In genomic region chr13:47109028-47109427, GRCh38 we compare ENCODE assay signal across 12 cellular contexts.
A peak's percentile ranks its signal among the peaks of the same experiment; 100 is the strongest.
DNase-seq lines count a peak whose midpoint lies in the region; ATAC-seq, FAIRE-seq and TF ChIP-seq lines count a peak whose summit lies in the region.
"Had no signal": no experiment of that assay in that cellular context is flagged by ENCODE, and none has a peak within 500 bp of the region (broad histone marks: within the 10 kb centered on the region; RNA-seq: fewer than 3 reads in every experiment).

No MANE protein-coding gene starts in this region.

- H3K27me3 Mint-ChIP-seq in activated T-helper 1 cell treated with anti-CD3 and anti-CD28 coated beads, Interleukin-12 subunit alpha, Interleukin-12 subunit beta, Interleukin-2, Interleukin-4 antibody, amounts not matched to agents 30 ng/mL and 10 ng/mL and 1 ng/mL, durations not matched to agents 14 hours and 24 hours and 36 hours (ENCODE audit: insufficient read depth), result peaks cover 4% of the 10 kb centered on the region
- peaks cover 5% of the 10 kb centered on the region for H3K27me3 Mint-ChIP-seq in osteocyte (ENCODE audit: unreplicated experiment)

- DNase-seq in GM18507 (ENCODE audit: extremely low spot score, insufficient read length, low read depth), result no peak
- peak; percentile 19 for DNase-seq in activated T-helper 1 cell treated with anti-CD3 and anti-CD28 coated beads, Interleukin-12 subunit alpha, Interleukin-12 subunit beta, Interleukin-2, Interleukin-4 antibody, amounts not matched to agents 30 ng/mL and 10 ng/mL and 1 ng/mL, durations not matched to agents 14 hours and 24 hours and 36 hours (ENCODE audit: low spot score)
- DNase-seq in HUDEP-2 (lab: John Stamatoyannopoulos, UW; ENCODE audit: unreplicated experiment in 76 of 76), result no peak
- DNase-seq in GM12891 (ENCODE audit: insufficient read length, low spot score), result no peak
- no peak for DNase-seq in osteocyte (ENCODE audit: extremely low spot score, unreplicated experiment)
- no peak for DNase-seq in D341Med (ENCODE audit: low spot score)
- DNase-seq: esophagus squamous epithelium, NCI-H2081 treated with DMSO at 0.1 percent for 48 hours, posterior cingulate gyrus had no signal

- no peak for TF ChIP-seq CTCF in osteocyte (IDR thresholded peaks at IDR 0.05)

- no peaks in the 10 kb centered on the region for H3K9me3 Mint-ChIP-seq in activated T-helper 1 cell treated with anti-CD3 and anti-CD28 coated beads, Interleukin-12 subunit alpha, Interleukin-12 subunit beta, Interleukin-2, Interleukin-4 antibody, amounts not matched to agents 30 ng/mL and 10 ng/mL and 1 ng/mL, durations not matched to agents 14 hours and 24 hours and 36 hours
- H3K9me3 Mint-ChIP-seq in osteocyte (ENCODE audit: unreplicated experiment), result no peaks in the 10 kb centered on the region

- no peaks in the 10 kb centered on the region for H3K36me3 Mint-ChIP-seq in activated T-helper 1 cell treated with anti-CD3 and anti-CD28 coated beads, Interleukin-12 subunit alpha, Interleukin-12 subunit beta, Interleukin-2, Interleukin-4 antibody, amounts not matched to agents 30 ng/mL and 10 ng/mL and 1 ng/mL, durations not matched to agents 14 hours and 24 hours and 36 hours (ENCODE audit: low read depth)
- no peaks in the 10 kb centered on the region for H3K36me3 Mint-ChIP-seq in osteocyte (ENCODE audit: unreplicated experiment)

- H3K4me3 Mint-ChIP-seq in activated T-helper 1 cell treated with anti-CD3 and anti-CD28 coated beads, Interleukin-12 subunit alpha, Interleukin-12 subunit beta, Interleukin-2, Interleukin-4 antibody, amounts not matched to agents 30 ng/mL and 10 ng/mL and 1 ng/mL, durations not matched to agents 14 hours and 24 hours and 36 hours, result peak overlapping the region; percentile 48
- no peak overlapping the region for H3K4me3 Mint-ChIP-seq in osteocyte (ENCODE audit: unreplicated experiment)

- ATAC-seq in GM19463 (IDR thresholded peaks at IDR 0.05; ENCODE audit: unreplicated experiment) (peak; percentile 84), HG03175 (IDR thresholded peaks at IDR 0.05; ENCODE audit: unreplicated experiment) (peak; percentile 86)

- FAIRE-seq in GM18507 (lab: Jason Lieb, UNC) (peak; percentile 59), GM12891 (lab: Jason Lieb, UNC) (no peak)
- FAIRE-seq: urothelium cell line had no signal

- H3K27ac Mint-ChIP-seq in activated T-helper 1 cell treated with anti-CD3 and anti-CD28 coated beads, Interleukin-12 subunit alpha, Interleukin-12 subunit beta, Interleukin-2, Interleukin-4 antibody, amounts not matched to agents 30 ng/mL and 10 ng/mL and 1 ng/mL, durations not matched to agents 14 hours and 24 hours and 36 hours, result peak overlapping the region; percentile 66
- H3K27ac Mint-ChIP-seq in osteocyte (ENCODE audit: unreplicated experiment), result no peak overlapping the region

- TF ChIP-seq POLR2A in GM12891 (IDR thresholded peaks at IDR 0.05; ENCODE audit: low read depth, low read length), result no peak

- intact Hi-C loops in activated T-helper 1 cell treated with anti-CD3 and anti-CD28 coated beads, Interleukin-12 subunit alpha, Interleukin-12 subunit beta, Interleukin-2, Interleukin-4 antibody, amounts not matched to agents 30 ng/mL and 10 ng/mL and 1 ng/mL, durations not matched to agents 14 hours and 24 hours and 36 hours (cut with micrococcal nuclease), result no loop called here

- peaks cover 35% of the 10 kb centered on the region for H3K4me1 Mint-ChIP-seq in activated T-helper 1 cell treated with anti-CD3 and anti-CD28 coated beads, Interleukin-12 subunit alpha, Interleukin-12 subunit beta, Interleukin-2, Interleukin-4 antibody, amounts not matched to agents 30 ng/mL and 10 ng/mL and 1 ng/mL, durations not matched to agents 14 hours and 24 hours and 36 hours (ENCODE audit: low read depth)
- H3K4me1 Mint-ChIP-seq in osteocyte (ENCODE audit: unreplicated experiment), result no peaks in the 10 kb centered on the region

TF ChIP-seq in GM12891, 5 proteins besides CTCF, POLR2A, EP300 and RAD21:
- TF ChIP-seq SPI1 (IDR thresholded peaks at IDR 0.05; ENCODE audit: low read depth, low read length) (no peak), POLR2AphosphoS5 (IDR thresholded peaks at IDR 0.05; ENCODE audit: low read depth, low read length) (no peak), POU2F2 (IDR thresholded peaks at IDR 0.05; ENCODE audit: low read depth, low read length) (no peak), PAX5 (IDR thresholded peaks at IDR 0.05; ENCODE audit: insufficient read depth, low read length, severe bottlenecking) (no peak)
